ENCODE assay signal across 1 cellular context in genomic region chr5:80884086-80884813, GRCh38.
TF ChIP-seq lines count a peak whose summit lies in the region.

No MANE protein-coding gene starts in this region.

TF ChIP-seq in HepG2, 621 proteins besides CTCF, POLR2A, EP300 and RAD21:
- TF ChIP-seq RERE (CRISPR knock-in tag; IDR thresholded peaks at IDR 0.05; ENCODE audit: low read depth) (no peak), CHCHD3 (CRISPR knock-in tag; IDR thresholded peaks at IDR 0.05) (no peak), HCFC1 (IDR thresholded peaks at IDR 0.05; ENCODE audit: low read depth, low read length) (no peak), SETDB1 (CRISPR knock-in tag; IDR thresholded peaks at IDR 0.05; ENCODE audit: borderline replicate concordance) (no peak), NR0B2 (CRISPR knock-in tag; IDR thresholded peaks at IDR 0.05) (no peak), POGK (CRISPR knock-in tag; conservative IDR thresholded peaks at IDR 0.05) (no peak), HOXA5 (CRISPR knock-in tag; IDR thresholded peaks at IDR 0.05) (no peak), E2F2 (CRISPR knock-in tag; IDR thresholded peaks at IDR 0.05; ENCODE audit: borderline replicate concordance) (no peak), ZNF446 (CRISPR knock-in tag; IDR thresholded peaks at IDR 0.05) (no peak), ZSCAN5A (CRISPR knock-in tag; IDR thresholded peaks at IDR 0.05; ENCODE audit: borderline replicate concordance) (no peak), BATF2 (CRISPR knock-in tag; IDR thresholded peaks at IDR 0.05) (no peak), NR2F1 (CRISPR knock-in tag; IDR thresholded peaks at IDR 0.05) (no peak), ISL2 (CRISPR knock-in tag; IDR thresholded peaks at IDR 0.05) (no peak), ZNF704 (CRISPR knock-in tag; IDR thresholded peaks at IDR 0.05; ENCODE audit: borderline replicate concordance) (no peak), MTF1 (CRISPR knock-in tag; IDR thresholded peaks at IDR 0.05) (no peak), CSRNP2 (CRISPR knock-in tag; conservative IDR thresholded peaks at IDR 0.05; ENCODE audit: low read depth) (no peak), ZNF263 (CRISPR knock-in tag; IDR thresholded peaks at IDR 0.05) (no peak), TEAD3 (CRISPR knock-in tag; optimal IDR thresholded peaks at IDR 0.05; ENCODE audit: borderline replicate concordance) (no peak), E2F1 (CRISPR knock-in tag; IDR thresholded peaks at IDR 0.05) (no peak)
